Comparison of ENCODE assay signal across 8 cellular contexts in the genomic region with DNA sequence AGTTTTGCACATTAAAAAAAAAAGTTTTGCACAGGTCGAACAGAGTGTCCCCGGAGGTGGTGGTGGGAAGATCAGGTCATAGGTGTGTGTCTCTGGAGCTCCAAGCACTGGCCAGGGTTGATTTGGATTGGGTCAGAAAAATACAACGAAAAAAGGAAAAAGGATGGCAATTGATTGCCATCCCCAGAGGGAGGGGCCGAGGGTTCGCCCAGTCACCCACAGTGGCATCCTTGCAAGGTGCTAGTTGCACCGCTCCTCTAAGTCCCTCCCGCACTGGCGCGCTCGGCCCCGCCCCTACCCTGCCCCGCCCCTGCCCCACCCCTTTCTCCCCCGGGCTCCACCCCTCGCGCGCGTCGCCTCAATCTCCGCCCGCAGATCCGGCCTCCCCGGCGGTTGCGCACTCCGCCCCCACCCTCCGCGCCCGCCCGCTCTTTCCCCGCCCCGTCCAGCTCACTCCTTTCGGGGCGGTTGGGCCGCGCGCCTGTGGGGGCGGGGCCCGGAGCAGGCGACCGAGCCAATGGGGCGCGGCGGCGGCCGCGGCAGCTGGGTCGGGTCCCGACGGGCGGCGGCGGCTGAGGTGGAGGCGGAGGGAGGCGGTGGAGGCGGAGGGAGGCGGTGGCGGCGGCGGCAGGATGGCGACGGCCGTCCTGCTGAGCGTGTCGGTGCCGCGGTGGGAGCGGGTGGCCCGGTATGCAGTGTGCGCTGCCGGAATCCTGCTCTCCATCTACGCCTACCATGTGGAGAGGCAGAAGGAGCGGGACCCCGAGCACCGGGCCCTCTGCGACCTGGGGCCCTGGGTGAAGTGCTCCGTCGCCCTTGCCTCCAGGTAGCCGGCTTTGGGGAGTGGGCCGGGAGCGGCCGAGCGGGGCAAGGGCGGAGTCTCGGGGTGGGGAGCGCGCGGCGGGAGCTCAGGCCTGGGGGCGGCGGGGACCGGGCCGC. TPM values are rescaled to one million over a fixed set of nuclear protein-coding genes. Genes with fewer than 3 reads are reported as not detected.
DNase-seq lines count a peak whose midpoint lies in the region; ATAC-seq and TF ChIP-seq lines count a peak whose summit lies in the region.

No MANE protein-coding gene starts in this region.

- no peaks in the 10 kb centered on the region for H3K36me3 ChIP-seq in SK-N-MC (ENCODE audit: insufficient read depth, low read length)
- no peaks in the 10 kb centered on the region for H3K36me3 ChIP-seq in parathyroid adenoma (ENCODE audit: control insufficient read depth, insufficient read depth, low read length)
- no peaks in the 10 kb centered on the region for H3K36me3 ChIP-seq in tibial nerve

- H3K4me3 ChIP-seq in NB4 (ENCODE audit: low read depth, low read length) (peak overlapping the region; percentile 66), SK-N-MC (peak overlapping the region; percentile 79), parathyroid adenoma (ENCODE audit: low read depth, low read length) (peak overlapping the region; percentile 57), tibial nerve (peak overlapping the region; percentile 60 to 93 (median 74))

- peak; percentile 86 for ATAC-seq in HG02588 (IDR thresholded peaks at IDR 0.05; ENCODE audit: unreplicated experiment)

- H3K27me3 ChIP-seq in parathyroid adenoma (ENCODE audit: control insufficient read depth, insufficient read depth, low read length) (no peaks in the 10 kb centered on the region), tibial nerve (no peaks in the 10 kb centered on the region)

- H3K4me2 ChIP-seq in parathyroid adenoma (ENCODE audit: low read length) = no peak overlapping the region

- no peaks in the 10 kb centered on the region for H3K36me3 Mint-ChIP-seq in activated naive CD4-positive, alpha-beta T cell treated with anti-CD3 and anti-CD28 coated beads, Interleukin-2, amount 50 U/mL, for 24 hours
- H3K36me3 Mint-ChIP-seq in glutamatergic neuron (ENCODE audit: unreplicated experiment) = no peaks in the 10 kb centered on the region

- no peak for TF ChIP-seq CTCF in NB4 (IDR thresholded peaks at IDR 0.05; ENCODE audit: low read depth, low read length)
- peak; percentile 31 for TF ChIP-seq CTCF in glutamatergic neuron (IDR thresholded peaks at IDR 0.05; ENCODE audit: partially characterized antibody, unreplicated experiment)
- no peak for TF ChIP-seq CTCF in parathyroid adenoma (IDR thresholded peaks at IDR 0.05)
- TF ChIP-seq CTCF in tibial nerve (IDR thresholded peaks at IDR 0.05) = peak in 1 of 5 experiments; percentile 10

- H3K27ac ChIP-seq in SK-N-MC (no peak overlapping the region), parathyroid adenoma (peak overlapping the region; percentile 72), tibial nerve (peak overlapping the region; percentile 61 to 92 (median 90))

- peaks cover 7% of the 10 kb centered on the region for H3K4me1 ChIP-seq in parathyroid adenoma
- peaks cover 0 to 18% (median 6%) of the 10 kb centered on the region in 4 donors for H3K4me1 ChIP-seq in tibial nerve

- DNase-seq in NB4 (ENCODE audit: low read depth) = peak; percentile 98
- peak; percentile 8 for DNase-seq in SK-N-MC (ENCODE audit: low read depth, low spot score)
- peak; percentile 93 for DNase-seq in glutamatergic neuron
- peak; percentile 79 to 88 for DNase-seq in tibial nerve (ENCODE audit: low spot score in 2 of 2)

- peak; percentile 29 for TF ChIP-seq POLR2A in GM10847 (IDR thresholded peaks at IDR 0.05; ENCODE audit: extremely low read depth, insufficient read length)
- TF ChIP-seq POLR2A in NB4 (IDR thresholded peaks at IDR 0.05; ENCODE audit: extremely low read depth, insufficient read length) = peak; percentile 46
- peak in 1 of 2 donors; percentile 30 for TF ChIP-seq POLR2A in tibial nerve (IDR thresholded peaks at IDR 0.05)

- H3K27me3 Mint-ChIP-seq in activated naive CD4-positive, alpha-beta T cell treated with anti-CD3 and anti-CD28 coated beads, Interleukin-2, amount 50 U/mL, for 24 hours = no peaks in the 10 kb centered on the region
- peaks cover 5% of the 10 kb centered on the region for H3K27me3 Mint-ChIP-seq in glutamatergic neuron (ENCODE audit: unreplicated experiment)

- peaks cover 23% of the 10 kb centered on the region for H3K79me2 ChIP-seq in parathyroid adenoma

- peak overlapping the region; percentile 62 for H3K27ac Mint-ChIP-seq in activated naive CD4-positive, alpha-beta T cell treated with anti-CD3 and anti-CD28 coated beads, Interleukin-2, amount 50 U/mL, for 24 hours
- H3K27ac Mint-ChIP-seq in glutamatergic neuron (ENCODE audit: unreplicated experiment) = peak overlapping the region; percentile 64

- H3K4me1 Mint-ChIP-seq in activated naive CD4-positive, alpha-beta T cell treated with anti-CD3 and anti-CD28 coated beads, Interleukin-2, amount 50 U/mL, for 24 hours = peaks cover 15% of the 10 kb centered on the region
- H3K4me1 Mint-ChIP-seq in glutamatergic neuron (ENCODE audit: low read depth, unreplicated experiment) = peaks cover 8% of the 10 kb centered on the region

- no peaks in the 10 kb centered on the region for H3K9me3 Mint-ChIP-seq in activated naive CD4-positive, alpha-beta T cell treated with anti-CD3 and anti-CD28 coated beads, Interleukin-2, amount 50 U/mL, for 24 hours
- peaks cover 12% of the 10 kb centered on the region for H3K9me3 Mint-ChIP-seq in glutamatergic neuron (ENCODE audit: unreplicated experiment)

- H3K4me3 Mint-ChIP-seq in activated naive CD4-positive, alpha-beta T cell treated with anti-CD3 and anti-CD28 coated beads, Interleukin-2, amount 50 U/mL, for 24 hours = peak overlapping the region; percentile 78
- peak overlapping the region; percentile 77 for H3K4me3 Mint-ChIP-seq in glutamatergic neuron (ENCODE audit: unreplicated experiment)

- 6 to 10% methylated on average over 12 to 21 of the region's 92 CpGs for WGBS in tibial nerve, 2 donors

- peak overlapping the region; percentile 96 for H2AFZ ChIP-seq in parathyroid adenoma

- H3K9me3 ChIP-seq in SK-N-MC (ENCODE audit: low read depth, low read length) (no peaks in the 10 kb centered on the region), parathyroid adenoma (ENCODE audit: control insufficient read depth, low read length) (no peaks in the 10 kb centered on the region), tibial nerve (no peaks in the 10 kb centered on the region)

- H3K9ac ChIP-seq in SK-N-MC (ENCODE audit: insufficient read length) (peak overlapping the region; percentile 73), parathyroid adenoma (no peak overlapping the region)

- no peak for TF ChIP-seq EP300 in tibial nerve (IDR thresholded peaks at IDR 0.05)

RNA-seq across cellular contexts. Expression of a gene that starts 31.5 kb away (rescaled TPM):
- total RNA-seq in glutamatergic neuron (ENCODE audit: unreplicated experiment) (70.6 TPM), tibial nerve (10 to 100 TPM; 19.2 to 33.9 (median 19.7) TPM)

RNA-seq across cellular contexts. Expression of a gene that starts 47.2 kb away (rescaled TPM):
- 34.0 TPM for total RNA-seq in glutamatergic neuron (ENCODE audit: unreplicated experiment)
- total RNA-seq in tibial nerve = 10 to 100 TPM; 15.1 to 22.2 (median 15.4) TPM

Comparison
In these comparisons a context has a peak if more than half of its experiments do, and no peak if none do; other contexts are left out.
1. DNase-seq: peak in every context shown above with its lines; median percentile 98 in NB4; 93 in glutamatergic neuron; 84 in tibial nerve; 8 in SK-N-MC.